In genomic region chr14:23546450-23547035, GRCh38 we compare ENCODE assay signal across 2 cellular contexts.
TF ChIP-seq lines count a peak whose summit lies in the region.

No MANE protein-coding gene starts in this region.

TF ChIP-seq in GM23338, 12 proteins besides CTCF, POLR2A, EP300 and RAD21:
- TF ChIP-seq STAT1 (IDR thresholded peaks at IDR 0.05; ENCODE audit: unreplicated experiment) = no peak
- TF ChIP-seq POLR2AphosphoS5 (IDR thresholded peaks at IDR 0.05; ENCODE audit: low read depth) = no peak
- TF ChIP-seq EZH2phosphoT487 (IDR thresholded peaks at IDR 0.05; ENCODE audit: unreplicated experiment) = no peak
- no peak for TF ChIP-seq JUNB (IDR thresholded peaks at IDR 0.05; ENCODE audit: unreplicated experiment)
- no peak for TF ChIP-seq REST (IDR thresholded peaks at IDR 0.05; ENCODE audit: unreplicated experiment)
- TF ChIP-seq NANOG (IDR thresholded peaks at IDR 0.05; ENCODE audit: borderline replicate concordance) = no peak
- no peak for TF ChIP-seq ZNF462 (CRISPR knock-in tag; IDR thresholded peaks at IDR 0.05)
- TF ChIP-seq ETS1 (IDR thresholded peaks at IDR 0.05) = no peak
- no peak for TF ChIP-seq ZNF114 (CRISPR knock-in tag; IDR thresholded peaks at IDR 0.05)
- no peak for TF ChIP-seq CREB1 (CRISPR knock-in tag; IDR thresholded peaks at IDR 0.05; ENCODE audit: low read depth)
- TF ChIP-seq EZH2 (IDR thresholded peaks at IDR 0.05; ENCODE audit: low read depth, unreplicated experiment) = no peak
- no peak for TF ChIP-seq ZNF331 (CRISPR knock-in tag; IDR thresholded peaks at IDR 0.05; ENCODE audit: low read depth)
TF ChIP-seq in GM23338: peak in this region for 0.

TF ChIP-seq in H1, 55 proteins besides CTCF, POLR2A, EP300 and RAD21:
- TF ChIP-seq SUZ12 (IDR thresholded peaks at IDR 0.05; ENCODE audit: low read length) (no peak), NANOG (IDR thresholded peaks at IDR 0.05; ENCODE audit: insufficient read depth, low read depth, low read length, poor library complexity, severe bottlenecking) (no peak), CREB1 (IDR thresholded peaks at IDR 0.05) (no peak), USF2 (IDR thresholded peaks at IDR 0.05; ENCODE audit: low read length) (no peak), MAFK (IDR thresholded peaks at IDR 0.05; ENCODE audit: low read depth, low read length) (no peak), SP2 (IDR thresholded peaks at IDR 0.05; ENCODE audit: low read length) (no peak), SIX5 (IDR thresholded peaks at IDR 0.05; ENCODE audit: low read depth, low read length) (no peak), ATF3 (IDR thresholded peaks at IDR 0.05; ENCODE audit: insufficient read depth, low read depth, low read length) (no peak), KDM4A (IDR thresholded peaks at IDR 0.05; ENCODE audit: low read depth, low read length, severe bottlenecking) (no peak), KDM5A (IDR thresholded peaks at IDR 0.05; ENCODE audit: low read length) (no peak), GABPA (IDR thresholded peaks at IDR 0.05; ENCODE audit: borderline replicate concordance, insufficient read depth, low read length) (no peak), RFX5 (IDR thresholded peaks at IDR 0.05; ENCODE audit: borderline replicate concordance, low read depth, low read length) (no peak), BACH1 (IDR thresholded peaks at IDR 0.05; ENCODE audit: low read length) (no peak), CHD1 (IDR thresholded peaks at IDR 0.05; ENCODE audit: low read depth, low read length) (no peak), RNF2 (IDR thresholded peaks at IDR 0.05; ENCODE audit: borderline replicate concordance, low read depth, low read length, missing control alignments, poor library complexity, severe bottlenecking) (no peak), JUND (IDR thresholded peaks at IDR 0.05; ENCODE audit: low read length) (no peak), TEAD4 (IDR thresholded peaks at IDR 0.05; ENCODE audit: low read depth, low read length) (no peak), E2F6 (IDR thresholded peaks at IDR 0.05) (no peak), CHD7 (IDR thresholded peaks at IDR 0.05; ENCODE audit: insufficient replicate concordance, low read length) (no peak)
